ENCODE assay signal across 37 cellular contexts in the genomic region with DNA sequence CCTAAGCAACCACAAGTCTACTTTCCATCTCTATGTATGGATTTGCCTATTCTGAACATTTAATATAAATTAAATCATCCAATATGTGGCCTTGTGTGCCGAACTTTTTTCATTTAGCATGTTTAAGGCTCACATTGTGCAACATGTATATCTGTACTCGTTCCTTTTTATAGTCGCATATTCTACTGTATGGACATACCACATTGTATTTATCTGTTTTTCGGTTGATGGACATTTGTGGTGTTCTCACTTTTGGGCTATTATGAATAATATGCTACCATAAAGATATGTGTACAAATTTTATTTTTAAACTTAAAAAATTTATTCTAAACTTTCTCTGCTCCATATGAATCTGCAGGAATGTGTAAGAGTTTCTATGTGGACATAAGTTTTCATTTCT. TPM values are rescaled to one million over a fixed set of nuclear protein-coding genes. Genes with fewer than 3 reads are reported as not detected.
"Had no signal": no experiment of that assay in that cellular context is flagged by ENCODE, and none has a peak within 500 bp of the region (broad histone marks: within the 10 kb centered on the region; RNA-seq: fewer than 3 reads in every experiment).

No MANE protein-coding gene starts in this region.

- ATAC-seq: activated naive CD4-positive, alpha-beta T cell treated with anti-CD3 and anti-CD28 coated beads, Interleukin-2, amount 50 U/mL, for 72 hours; activated naive CD8-positive, alpha-beta T cell treated with anti-CD3 and anti-CD28 coated beads, Interleukin-2, amount 50 U/mL, for 24 hours; activated T-cell treated with anti-CD3 and anti-CD28 coated beads, Interleukin-2, amount 50 U/mL, for 4 hours; activated T-cell treated with anti-CD3 and anti-CD28 coated beads, Interleukin-2, amount 50 U/mL, for 72 hours; activated T-helper 17 cell treated with anti-CD3 and anti-CD28 coated beads, Interleukin-2, amount 50 U/mL, for 72 hours; body of pancreas had no signal

- H3K4me1 ChIP-seq: adrenal gland, ascending aorta, body of pancreas, breast epithelium had no signal

- H3K9me3 ChIP-seq: adrenal gland, ascending aorta, body of pancreas, breast epithelium had no signal

- H3K9me3 Mint-ChIP-seq: activated naive CD4-positive, alpha-beta T cell treated with anti-CD3 and anti-CD28 coated beads for 36 hours; activated naive CD4-positive, alpha-beta T cell treated with anti-CD3 and anti-CD28 coated beads, Interleukin-2, amount 10 ng/mL, durations not matched to agents 7 days and 5 days; activated naive CD4-positive, alpha-beta T cell treated with anti-CD3 and anti-CD28 coated beads, Interleukin-2, amount 50 U/mL, for 24 hours; activated naive CD4-positive, alpha-beta T cell treated with anti-CD3 and anti-CD28 coated beads, Interleukin-2, amount 50 U/mL, for 72 hours; activated naive CD8-positive, alpha-beta T cell treated with anti-CD3 and anti-CD28 coated beads for 36 hours; activated naive CD8-positive, alpha-beta T cell treated with anti-CD3 and anti-CD28 coated beads, Interleukin-2, amount 10 ng/mL, durations not matched to agents 7 days and 5 days; activated naive CD8-positive, alpha-beta T cell treated with anti-CD3 and anti-CD28 coated beads, Interleukin-2, amount 50 U/mL, for 24 hours; activated T-cell treated with anti-CD3 and anti-CD28 coated beads, Interleukin-2, amount 50 U/mL, for 4 hours; activated T-cell treated with anti-CD3 and anti-CD28 coated beads, Interleukin-2, amount 50 U/mL, for 72 hours; activated T-helper 1 cell treated with anti-CD3 and anti-CD28 coated beads, Interleukin-12 subunit alpha, Interleukin-12 subunit beta, Interleukin-2, Interleukin-4 antibody, amounts not matched to agents 30 ng/mL and 10 ng/mL and 1 ng/mL, durations not matched to agents 14 hours and 24 hours and 36 hours; activated T-helper 17 cell treated with anti-CD3 and anti-CD28 coated beads, Interleukin-2, amount 50 U/mL, for 72 hours; activated T-helper 2 cell treated with anti-CD3 and anti-CD28 coated beads, Interferon-gamma antibody, Interleukin-2, Interleukin-4, amounts not matched to agents 10 μg/mL and 5 μg/mL and 100 μg/mL, durations not matched to agents 14 hours and 24 hours and 36 hours; brain; central memory CD8-positive, alpha-beta T cell had no signal

- H3K27me3 ChIP-seq: adrenal gland, ascending aorta, body of pancreas, brain microvascular endothelial cell, breast epithelium, cardiac muscle cell had no signal

- H3K36me3 Mint-ChIP-seq: activated naive CD4-positive, alpha-beta T cell treated with anti-CD3 and anti-CD28 coated beads, Interleukin-2, amount 10 ng/mL, durations not matched to agents 7 days and 5 days; activated naive CD4-positive, alpha-beta T cell treated with anti-CD3 and anti-CD28 coated beads, Interleukin-2, amount 50 U/mL, for 24 hours; activated naive CD4-positive, alpha-beta T cell treated with anti-CD3 and anti-CD28 coated beads, Interleukin-2, amount 50 U/mL, for 72 hours; activated naive CD8-positive, alpha-beta T cell; activated naive CD8-positive, alpha-beta T cell treated with anti-CD3 and anti-CD28 coated beads for 36 hours; activated naive CD8-positive, alpha-beta T cell treated with anti-CD3 and anti-CD28 coated beads, Interleukin-2, amount 10 ng/mL, durations not matched to agents 7 days and 5 days; brain had no signal

- H3K4me3 ChIP-seq: adrenal gland, ascending aorta, body of pancreas, breast epithelium, cardiac muscle cell had no signal

- H3K4me3 Mint-ChIP-seq: activated naive CD4-positive, alpha-beta T cell treated with anti-CD3 and anti-CD28 coated beads for 36 hours; activated naive CD4-positive, alpha-beta T cell treated with anti-CD3 and anti-CD28 coated beads, Interleukin-2, amount 10 ng/mL, durations not matched to agents 7 days and 5 days; activated naive CD4-positive, alpha-beta T cell treated with anti-CD3 and anti-CD28 coated beads, Interleukin-2, amount 50 U/mL, for 24 hours; activated naive CD8-positive, alpha-beta T cell; activated naive CD8-positive, alpha-beta T cell treated with anti-CD3 and anti-CD28 coated beads for 36 hours; activated naive CD8-positive, alpha-beta T cell treated with anti-CD3 and anti-CD28 coated beads, Interleukin-2, amount 10 ng/mL, durations not matched to agents 7 days and 5 days; activated naive CD8-positive, alpha-beta T cell treated with anti-CD3 and anti-CD28 coated beads, Interleukin-2, amount 50 U/mL, for 24 hours; activated T-cell treated with anti-CD3 and anti-CD28 coated beads, Interleukin-2, amount 50 U/mL, for 4 hours; activated T-cell treated with anti-CD3 and anti-CD28 coated beads, Interleukin-2, amount 50 U/mL, for 72 hours; activated T-helper 1 cell treated with anti-CD3 and anti-CD28 coated beads, Interleukin-12 subunit alpha, Interleukin-12 subunit beta, Interleukin-2, Interleukin-4 antibody, amounts not matched to agents 30 ng/mL and 10 ng/mL and 1 ng/mL, durations not matched to agents 14 hours and 24 hours and 36 hours; activated T-helper 17 cell treated with anti-CD3 and anti-CD28 coated beads, Interleukin-2, amount 50 U/mL, for 72 hours; brain; central memory CD8-positive, alpha-beta T cell had no signal

- H3K4me1 Mint-ChIP-seq: activated naive CD4-positive, alpha-beta T cell treated with anti-CD3 and anti-CD28 coated beads, Interleukin-2, amount 10 ng/mL, durations not matched to agents 7 days and 5 days; activated naive CD4-positive, alpha-beta T cell treated with anti-CD3 and anti-CD28 coated beads, Interleukin-2, amount 50 U/mL, for 24 hours; activated naive CD8-positive, alpha-beta T cell treated with anti-CD3 and anti-CD28 coated beads for 36 hours; activated naive CD8-positive, alpha-beta T cell treated with anti-CD3 and anti-CD28 coated beads, Interleukin-2, amount 10 ng/mL, durations not matched to agents 7 days and 5 days; activated naive CD8-positive, alpha-beta T cell treated with anti-CD3 and anti-CD28 coated beads, Interleukin-2, amount 50 U/mL, for 24 hours; activated T-helper 17 cell treated with anti-CD3 and anti-CD28 coated beads, Interleukin-2, amount 50 U/mL, for 72 hours; brain; central memory CD8-positive, alpha-beta T cell had no signal

- H3K27ac Mint-ChIP-seq: activated naive CD4-positive, alpha-beta T cell treated with anti-CD3 and anti-CD28 coated beads for 36 hours; activated naive CD4-positive, alpha-beta T cell treated with anti-CD3 and anti-CD28 coated beads, Interleukin-2, amount 10 ng/mL, durations not matched to agents 7 days and 5 days; activated naive CD4-positive, alpha-beta T cell treated with anti-CD3 and anti-CD28 coated beads, Interleukin-2, amount 50 U/mL, for 24 hours; activated naive CD4-positive, alpha-beta T cell treated with anti-CD3 and anti-CD28 coated beads, Interleukin-2, amount 50 U/mL, for 72 hours; activated naive CD8-positive, alpha-beta T cell; activated naive CD8-positive, alpha-beta T cell treated with anti-CD3 and anti-CD28 coated beads for 36 hours; activated naive CD8-positive, alpha-beta T cell treated with anti-CD3 and anti-CD28 coated beads, Interleukin-2, amount 10 ng/mL, durations not matched to agents 7 days and 5 days; activated naive CD8-positive, alpha-beta T cell treated with anti-CD3 and anti-CD28 coated beads, Interleukin-2, amount 50 U/mL, for 24 hours; activated T-cell treated with anti-CD3 and anti-CD28 coated beads, Interleukin-2, amount 50 U/mL, for 72 hours; activated T-helper 1 cell treated with anti-CD3 and anti-CD28 coated beads, Interleukin-12 subunit alpha, Interleukin-12 subunit beta, Interleukin-2, Interleukin-4 antibody, amounts not matched to agents 30 ng/mL and 10 ng/mL and 1 ng/mL, durations not matched to agents 14 hours and 24 hours and 36 hours; activated T-helper 17 cell treated with anti-CD3 and anti-CD28 coated beads, Interleukin-2, amount 50 U/mL, for 72 hours; activated T-helper 2 cell treated with anti-CD3 and anti-CD28 coated beads, Interferon-gamma antibody, Interleukin-2, Interleukin-4, amounts not matched to agents 10 μg/mL and 5 μg/mL and 100 μg/mL, durations not matched to agents 14 hours and 24 hours and 36 hours; brain had no signal

- H3K27ac ChIP-seq: adrenal gland, ascending aorta, body of pancreas, brain microvascular endothelial cell, breast epithelium, cardiac muscle cell had no signal

- DNase-seq: activated effector memory CD4-positive, alpha-beta T cell treated with anti-CD3 and anti-CD28 coated beads, Interleukin-2, amount 50 U/mL, for 16 hours; activated effector memory CD4-positive, alpha-beta T cell treated with Interleukin-2 at 50 U/mL for 16 hours; activated gamma-delta T cell; activated gamma-delta T cell treated with Interleukin-2 at 50 U/mL for 16 hours; activated naive CD4-positive, alpha-beta T cell; activated naive CD4-positive, alpha-beta T cell treated with anti-CD3 and anti-CD28 coated beads for 36 hours; activated naive CD4-positive, alpha-beta T cell treated with anti-CD3 and anti-CD28 coated beads, Interleukin-2, amount 10 ng/mL, durations not matched to agents 7 days and 5 days; activated naive CD4-positive, alpha-beta T cell treated with anti-CD3 and anti-CD28 coated beads, Interleukin-2, amount 50 U/mL, for 16 hours; activated naive CD4-positive, alpha-beta T cell treated with Interleukin-2 at 50 U/mL for 16 hours; activated naive CD8-positive, alpha-beta T cell treated with anti-CD3 and anti-CD28 coated beads for 36 hours; activated naive CD8-positive, alpha-beta T cell treated with anti-CD3 and anti-CD28 coated beads, Interleukin-2, amount 10 ng/mL, durations not matched to agents 7 days and 5 days; activated naive CD8-positive, alpha-beta T cell treated with anti-CD3 and anti-CD28 coated beads, Interleukin-2, amount 50 U/mL, for 24 hours; activated T-cell treated with anti-CD3 and anti-CD28 coated beads, Interleukin-2, amount 50 U/mL, for 4 hours; activated T-cell treated with anti-CD3 and anti-CD28 coated beads, Interleukin-2, amount 50 U/mL, for 48 hours; activated T-cell treated with anti-CD3 and anti-CD28 coated beads, Interleukin-2, amount 50 U/mL, for 72 hours; adrenal gland; amniotic stem cell; amygdala; anterior cingulate cortex; aorta; body of pancreas; brain microvascular endothelial cell; caudate nucleus; central memory CD4-positive, alpha-beta T cell; cerebellar nuclear complex had no signal

- H3K36me3 ChIP-seq: adrenal gland, ascending aorta, brain microvascular endothelial cell, breast epithelium, cardiac muscle cell had no signal

RNA-seq across cellular contexts. Expression of a gene that starts 13.0 kb away (rescaled TPM):
- total RNA-seq: ascending aorta, body of pancreas, cardiac septum had no signal
- polyA plus RNA-seq: adrenal gland had no signal
